In the genomic region with DNA sequence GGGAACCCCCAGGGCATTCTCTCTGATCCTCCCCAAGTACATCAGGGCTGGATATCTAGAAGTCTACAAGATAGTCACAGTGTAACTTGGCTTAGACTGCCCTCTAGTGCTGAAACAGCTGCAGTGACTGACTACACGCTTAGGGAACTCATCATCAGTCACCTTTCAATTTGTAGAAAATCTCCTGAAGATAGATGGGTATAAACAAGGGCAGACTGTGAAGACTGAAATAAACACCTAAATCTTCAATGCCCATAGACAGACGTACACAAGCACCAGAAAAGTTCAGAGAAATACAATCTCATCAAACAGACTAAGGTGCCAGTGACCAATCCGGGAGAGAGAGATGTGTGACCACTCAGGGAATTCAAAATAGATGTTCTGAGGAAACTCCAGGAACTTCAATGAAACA, we compare ENCODE assay signal across 7 cellular contexts. TPM values are rescaled to one million over a fixed set of nuclear protein-coding genes. Genes with fewer than 3 reads are reported as not detected.
A peak's percentile ranks its signal among the peaks of the same experiment; 100 is the strongest.
DNase-seq lines count a peak whose midpoint lies in the region; ATAC-seq and TF ChIP-seq lines count a peak whose summit lies in the region.

No MANE protein-coding gene starts in this region.

- no peak overlapping the region for H3K27ac Mint-ChIP-seq in central memory CD8-positive, alpha-beta T cell (ENCODE audit: low read depth)

- no peaks in the 10 kb centered on the region for H3K9me3 Mint-ChIP-seq in central memory CD8-positive, alpha-beta T cell

- no peaks in the 10 kb centered on the region for H3K27me3 ChIP-seq in HCT116 (ENCODE audit: insufficient read depth, low read length)

- TF ChIP-seq POLR2A in HCT116 (IDR thresholded peaks at IDR 0.05; ENCODE audit: borderline replicate concordance, extremely low read depth, insufficient read depth, insufficient read length): no peak

- H3K27ac ChIP-seq in HCT116 (ENCODE audit: low read depth, low read length): no peak overlapping the region

- H3K9me2 ChIP-seq in HCT116 (ENCODE audit: insufficient read depth): no peaks in the 10 kb centered on the region

- no peak overlapping the region for H3K4me3 Mint-ChIP-seq in central memory CD8-positive, alpha-beta T cell

- peaks cover 37% of the 10 kb centered on the region for H3K36me3 Mint-ChIP-seq in central memory CD8-positive, alpha-beta T cell (ENCODE audit: insufficient read depth)

- peaks cover 4% of the 10 kb centered on the region for H3K4me1 Mint-ChIP-seq in central memory CD8-positive, alpha-beta T cell

- no peak overlapping the region for H2AFZ ChIP-seq in HCT116 (ENCODE audit: low read depth, low read length, poor library complexity, severe bottlenecking)

- TF ChIP-seq CTCF in GM10266 (IDR thresholded peaks at IDR 0.05; ENCODE audit: control insufficient read depth, insufficient read depth, low read depth, missing control alignments): peak; percentile 71
- TF ChIP-seq CTCF in HCT116 (IDR thresholded peaks at IDR 0.05 in 2 of 3, conservative IDR thresholded peaks at IDR 0.05 in 1 of 3; ENCODE audit: borderline replicate concordance in 1 of 3, insufficient read depth in 1 of 3, low read depth in 2 of 3, low read length in 2 of 3): peak; percentile 76 to 96 (median 92); a peak in 5 of 6 replicates

- POLR2A ChIA-PET in HCT116 (lab: Charles Lee): no interaction called here

- no peak overlapping the region for H3K9ac ChIP-seq in HCT116 (ENCODE audit: low read length)

- intact Hi-C loops in HCT116 (cut with micrococcal nuclease): loop anchor here (1.0 to 5.0 kb wide), 5 partner anchors 89 to 686 kb away; no protein-coding TSS in a partner anchor

- H3K9me3 ChIP-seq in HCT116 (ENCODE audit: control insufficient read depth in 1 of 2, insufficient read depth in 1 of 2, low read depth in 1 of 2, low read length in 2 of 2): no peaks in the 10 kb centered on the region

- H3K4me3 ChIP-seq in HCT116 (replicated peaks in 1 of 2; ENCODE audit: low read depth in 1 of 2, low read length in 2 of 2): no peak overlapping the region

- no TSS peak for BruUV-seq in HCT116 (replicated peaks; lab: Mats Ljungman, UMichigan)

- DNase-seq in GM10266 (ENCODE audit: extremely low spot score) (peak; percentile 50), HCT116 (ENCODE audit: low read depth, low spot score) (peak; percentile 66), NCI-H1105 (lab: John Stamatoyannopoulos, UW) (peak; percentile 16), T1000 (lab: John Stamatoyannopoulos, UW) (peak; percentile 28), left kidney (ENCODE audit: low read depth, low spot score) (peak; percentile 69)
- DNase-seq in central memory CD8-positive, alpha-beta T cell (ENCODE audit: low spot score in 2 of 2): peak in 1 of 2 donors; percentile 44
- peak; percentile 22 to 50 (median 24) for DNase-seq in stimulated activated CD4-positive, alpha-beta T cell treated with anti-CD3 and anti-CD28 coated beads, TNF-alpha, amount 100 ng/mL, for 48 hours (ENCODE audit: low read depth in 3 of 3)

- peak; percentile 98 for ATAC-seq in HCT116
- peak; percentile 76 for ATAC-seq in central memory CD8-positive, alpha-beta T cell (replicated peaks; ENCODE audit: extremely low read depth, poor library complexity, severe bottlenecking)

- no peaks in the 10 kb centered on the region for H3K27me3 Mint-ChIP-seq in central memory CD8-positive, alpha-beta T cell

- RAD21 ChIA-PET in HCT116 (lab: Charles Lee; ENCODE audit: low non-redundant PET in 1 of 2, low total read pairs in 2 of 2, uncharacterized antibody in 2 of 2, unreplicated experiment in 2 of 2): interaction anchor here in 1 of 2 experiments (0.7 kb wide), 1 partner anchor 297 kb away, joined by 3 read pairs; no protein-coding TSS in a partner anchor

- CTCF ChIA-PET in HCT116 (lab: Charles Lee): interaction anchor here (0.7 to 5.4 kb wide), 9 partner anchors 8 to 687 kb away, joined by 3 to 42 read pairs (median 5); partner anchors contain the start of genes DTL and INTS7

- no peak overlapping the region for H3K4me2 ChIP-seq in HCT116 (ENCODE audit: low read length)

- TF ChIP-seq RAD21 in HCT116 (IDR thresholded peaks at IDR 0.05; ENCODE audit: low read depth): peak; percentile 92

- H3K4me1 ChIP-seq in HCT116 (ENCODE audit: control insufficient read depth in 1 of 2, insufficient read depth in 2 of 2, low read length in 2 of 2): no peaks in the 10 kb centered on the region

- H3K79me2 ChIP-seq in HCT116 (ENCODE audit: insufficient read depth, low read length): no peaks in the 10 kb centered on the region

- peaks cover 3 to 7% of the 10 kb centered on the region in 2 experiments; a peak in 2 of 4 replicates for H3K36me3 ChIP-seq in HCT116 (ENCODE audit: control insufficient read depth in 1 of 2, insufficient read depth in 2 of 2, low read length in 2 of 2)

- H4K20me1 ChIP-seq in HCT116 (ENCODE audit: insufficient read depth): peaks cover 3% of the 10 kb centered on the region; the same call in 1 of the 2 replicates

TF ChIP-seq in HCT116, 20 proteins besides CTCF, POLR2A, EP300 and RAD21:
- TF ChIP-seq ZFX (IDR thresholded peaks at IDR 0.05) (no peak), REST (IDR thresholded peaks at IDR 0.05; ENCODE audit: low read depth) (no peak), ELF1 (IDR thresholded peaks at IDR 0.05; ENCODE audit: borderline replicate concordance, low read depth) (no peak), CEBPB (IDR thresholded peaks at IDR 0.05; ENCODE audit: low read depth) (no peak), JUND (IDR thresholded peaks at IDR 0.05) (no peak), EZH2 (IDR thresholded peaks at IDR 0.05) (no peak), SRF (IDR thresholded peaks at IDR 0.05; ENCODE audit: low read depth) (no peak), TCF7L2 (IDR thresholded peaks at IDR 0.05; ENCODE audit: borderline replicate concordance, extremely low read depth, insufficient read depth, insufficient read length) (no peak)
- TF ChIP-seq, protein P1, sequence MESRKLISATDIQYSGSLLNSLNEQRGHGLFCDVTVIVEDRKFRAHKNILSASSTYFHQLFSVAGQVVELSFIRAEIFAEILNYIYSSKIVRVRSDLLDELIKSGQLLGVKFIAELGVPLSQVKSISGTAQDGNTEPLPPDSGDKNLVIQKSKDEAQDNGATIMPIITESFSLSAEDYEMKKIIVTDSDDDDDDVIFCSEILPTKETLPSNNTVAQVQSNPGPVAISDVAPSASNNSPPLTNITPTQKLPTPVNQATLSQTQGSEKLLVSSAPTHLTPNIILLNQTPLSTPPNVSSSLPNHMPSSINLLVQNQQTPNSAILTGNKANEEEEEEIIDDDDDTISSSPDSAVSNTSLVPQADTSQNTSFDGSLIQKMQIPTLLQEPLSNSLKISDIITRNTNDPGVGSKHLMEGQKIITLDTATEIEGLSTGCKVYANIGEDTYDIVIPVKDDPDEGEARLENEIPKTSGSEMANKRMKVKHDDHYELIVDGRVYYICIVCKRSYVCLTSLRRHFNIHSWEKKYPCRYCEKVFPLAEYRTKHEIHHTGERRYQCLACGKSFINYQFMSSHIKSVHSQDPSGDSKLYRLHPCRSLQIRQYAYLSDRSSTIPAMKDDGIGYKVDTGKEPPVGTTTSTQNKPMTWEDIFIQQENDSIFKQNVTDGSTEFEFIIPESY (IDR thresholded peaks at IDR 0.05; ENCODE audit: extremely low read depth, insufficient replicate concordance, low read length): no peak

RNA-seq across cellular contexts. Expression of gene PACC1, which starts 46.6 kb away (rescaled TPM):
- total RNA-seq in HCT116 (2021; ENCODE audit: unreplicated experiment): 17.6 TPM
- 16.2 and 18.0 TPM in 2 replicates for polyA plus RNA-seq in HCT116 (2012)
